ENCODE assay signal across 11 cellular contexts in genomic region chr18:57107141-57107832, GRCh38. TPM values are rescaled to one million over a fixed set of nuclear protein-coding genes. Genes with fewer than 3 reads are reported as not detected.
A peak's percentile ranks its signal among the peaks of the same experiment; 100 is the strongest.
DNase-seq lines count a peak whose midpoint lies in the region; ATAC-seq, FAIRE-seq and TF ChIP-seq lines count a peak whose summit lies in the region.
"Had no signal": no experiment of that assay in that cellular context is flagged by ENCODE, and none has a peak within 500 bp of the region (broad histone marks: within the 10 kb centered on the region; RNA-seq: fewer than 3 reads in every experiment).

No MANE protein-coding gene starts in this region.

- no peak for FAIRE-seq in HepG2 (lab: Jason Lieb, UNC)

- POLR2A ChIA-PET in HepG2 (lab: Yijun Ruan, JAX) = no interaction called here

- no peaks in the 10 kb centered on the region for H3K4me1 ChIP-seq in adipocyte (ENCODE audit: control insufficient read depth, insufficient read depth, low read length)
- no peaks in the 10 kb centered on the region for H3K4me1 ChIP-seq in HepG2 (ENCODE audit: insufficient read depth, low read length)
- H3K4me1 ChIP-seq: transverse colon had no signal

- TF ChIP-seq CTCF in HepG2 (CRISPR knock-in tag; IDR thresholded peaks at IDR 0.05) = no peak

- peaks cover 5% of the 10 kb centered on the region for H3K9me3 ChIP-seq in adipocyte (ENCODE audit: control insufficient read depth, low read length)
- no peaks in the 10 kb centered on the region for H3K9me3 ChIP-seq in HepG2 (ENCODE audit: low read length)
- H3K9me3 ChIP-seq: transverse colon had no signal

- H3K36me3 ChIP-seq in adipocyte (ENCODE audit: control insufficient read depth, insufficient read depth, low read length, severe bottlenecking) (no peaks in the 10 kb centered on the region), HepG2 (replicated peaks in 1 of 2; ENCODE audit: control insufficient read depth in 1 of 2, insufficient read depth in 2 of 2, low read length in 2 of 2) (no peaks in the 10 kb centered on the region)
- H3K36me3 ChIP-seq: transverse colon had no signal

- intact Hi-C loops in HepG2 (cut with micrococcal nuclease; ENCODE audit: unreplicated experiment) = no loop called here

- ATAC-seq in HepG2 (no peak), HG02840 (IDR thresholded peaks at IDR 0.05; ENCODE audit: low FRiP score, unreplicated experiment) (no peak), HG03432 (IDR thresholded peaks at IDR 0.05; ENCODE audit: unreplicated experiment) (no peak)

- BruUV-seq in HepG2 (replicated peaks; lab: Mats Ljungman, UMichigan) = no TSS peak

- in situ Hi-C loops in HepG2 (cut with HindIII; ENCODE audit: extremely low pct_ligation_motif_present, low pct_unique_long_range_greater_than_20kb) = no loop called here

- H3K27ac ChIP-seq in HepG2 (ENCODE audit: extremely low read length, insufficient read depth, low read length) = no peak overlapping the region
- H3K27ac ChIP-seq: transverse colon had no signal

- H3K4me2 ChIP-seq in HepG2 (ENCODE audit: low read depth, low read length) = no peak overlapping the region

- H2AFZ ChIP-seq in HepG2 (ENCODE audit: low read length) = no peak overlapping the region

- H3K79me2 ChIP-seq in HepG2 (ENCODE audit: insufficient read depth, low read length) = no peaks in the 10 kb centered on the region

- TF ChIP-seq POLR2A in HepG2 (IDR thresholded peaks at IDR 0.05; ENCODE audit: insufficient read depth in 1 of 2, low read depth in 2 of 2, low read length in 2 of 2) = no peak

- TF ChIP-seq RAD21 in HepG2 (CRISPR knock-in tag; IDR thresholded peaks at IDR 0.05) = no peak

- DNase-seq in AG20443 (ENCODE audit: low spot score) (peak; percentile 31), LHCN-M2 (ENCODE audit: low read depth) (peak; percentile 31), adipocyte (ENCODE audit: low read depth) (peak; percentile 66), HepG2 (ENCODE audit: low spot score) (peak; percentile 11), NCI-H446 (lab: John Stamatoyannopoulos, UW) (no peak)
- no peak for DNase-seq in activated CD4-positive, alpha-beta T cell treated with anti-CD3 and anti-CD28 coated beads for 1 hour
- DNase-seq: stimulated activated CD4-positive, alpha-beta T cell treated with anti-CD3 and anti-CD28 coated beads, Interleukin-15, amount 100 ng/mL, for 24 hours; transverse colon had no signal

- no peak overlapping the region for H3K9ac ChIP-seq in adipocyte (ENCODE audit: low read length)
- no peak overlapping the region for H3K9ac ChIP-seq in HepG2 (ENCODE audit: insufficient read depth, low read depth, low read length)

- WGBS in HepG2 (ENCODE audit: low lambda C conversion rate) = 4% methylated on average over 4 of the region's 4 CpGs

- H3K27me3 ChIP-seq in adipocyte (replicated peaks; ENCODE audit: control insufficient read depth, insufficient read depth, low read length) (peaks cover 2% of the 10 kb centered on the region), HepG2 (ENCODE audit: control insufficient read depth in 1 of 2, insufficient read depth in 2 of 2, low read length in 2 of 2) (no peaks in the 10 kb centered on the region; a peak in 1 of 5 replicates)
- H3K27me3 ChIP-seq: transverse colon had no signal

- CTCF ChIA-PET in HepG2 (lab: Yijun Ruan, JAX; ENCODE audit: low intra/inter-chr PET ratio, low total read pairs) = no interaction called here

- no peak overlapping the region for H3K4me3 ChIP-seq in adipocyte (ENCODE audit: low read length)
- H3K4me3 ChIP-seq in HepG2 (replicated peaks in 1 of 3; ENCODE audit: insufficient read depth in 1 of 3, low read depth in 2 of 3, low read length in 3 of 3) = no peak overlapping the region
- H3K4me3 ChIP-seq: lung, transverse colon had no signal

- H4K20me1 ChIP-seq in HepG2 (ENCODE audit: insufficient read depth, low read length) = peaks cover 4% of the 10 kb centered on the region; the same call in 1 of the 2 replicates

- no peak for TF ChIP-seq EP300 in HepG2 (IDR thresholded peaks at IDR 0.05; ENCODE audit: low read depth in 2 of 2, low read length in 2 of 2)
- TF ChIP-seq EP300 in HepG2 (CRISPR knock-in tag; IDR thresholded peaks at IDR 0.05; ENCODE audit: borderline replicate concordance) = no peak

TF ChIP-seq in HepG2, 621 proteins besides CTCF, POLR2A, EP300 and RAD21 (continues in another document):
- TF ChIP-seq, protein P1, sequence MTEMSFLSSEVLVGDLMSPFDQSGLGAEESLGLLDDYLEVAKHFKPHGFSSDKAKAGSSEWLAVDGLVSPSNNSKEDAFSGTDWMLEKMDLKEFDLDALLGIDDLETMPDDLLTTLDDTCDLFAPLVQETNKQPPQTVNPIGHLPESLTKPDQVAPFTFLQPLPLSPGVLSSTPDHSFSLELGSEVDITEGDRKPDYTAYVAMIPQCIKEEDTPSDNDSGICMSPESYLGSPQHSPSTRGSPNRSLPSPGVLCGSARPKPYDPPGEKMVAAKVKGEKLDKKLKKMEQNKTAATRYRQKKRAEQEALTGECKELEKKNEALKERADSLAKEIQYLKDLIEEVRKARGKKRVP (CRISPR knock-in tag; IDR thresholded peaks at IDR 0.05) = 0 out of 4 replicates have a peak, but pooled peaks of 1 of the 2 experiments have one; percentile 23
- TF ChIP-seq ZNF274 (CRISPR knock-in tag; IDR thresholded peaks at IDR 0.05) (no peak), SRY (CRISPR knock-in tag; IDR thresholded peaks at IDR 0.05) (peak; percentile 37; the same call in 1 of the 2 replicates), SIX4 (CRISPR knock-in tag; IDR thresholded peaks at IDR 0.05) (peak; percentile 53; the same call in 1 of the 2 replicates), MIER2 (CRISPR knock-in tag; IDR thresholded peaks at IDR 0.05) (peak; percentile 96), TGIF2 (CRISPR knock-in tag; IDR thresholded peaks at IDR 0.05) (peak; percentile 68; the same call in 1 of the 2 replicates), NFKBIZ (CRISPR knock-in tag; IDR thresholded peaks at IDR 0.05) (0 out of 2 replicates have a peak, but pooled peaks have one; percentile 40), ZSCAN9 (CRISPR knock-in tag; IDR thresholded peaks at IDR 0.05; ENCODE audit: borderline replicate concordance) (peak; percentile 96), STAT5B (CRISPR knock-in tag; IDR thresholded peaks at IDR 0.05) (peak; percentile 83; the same call in 1 of the 2 replicates)
- TF ChIP-seq, protein P2, sequence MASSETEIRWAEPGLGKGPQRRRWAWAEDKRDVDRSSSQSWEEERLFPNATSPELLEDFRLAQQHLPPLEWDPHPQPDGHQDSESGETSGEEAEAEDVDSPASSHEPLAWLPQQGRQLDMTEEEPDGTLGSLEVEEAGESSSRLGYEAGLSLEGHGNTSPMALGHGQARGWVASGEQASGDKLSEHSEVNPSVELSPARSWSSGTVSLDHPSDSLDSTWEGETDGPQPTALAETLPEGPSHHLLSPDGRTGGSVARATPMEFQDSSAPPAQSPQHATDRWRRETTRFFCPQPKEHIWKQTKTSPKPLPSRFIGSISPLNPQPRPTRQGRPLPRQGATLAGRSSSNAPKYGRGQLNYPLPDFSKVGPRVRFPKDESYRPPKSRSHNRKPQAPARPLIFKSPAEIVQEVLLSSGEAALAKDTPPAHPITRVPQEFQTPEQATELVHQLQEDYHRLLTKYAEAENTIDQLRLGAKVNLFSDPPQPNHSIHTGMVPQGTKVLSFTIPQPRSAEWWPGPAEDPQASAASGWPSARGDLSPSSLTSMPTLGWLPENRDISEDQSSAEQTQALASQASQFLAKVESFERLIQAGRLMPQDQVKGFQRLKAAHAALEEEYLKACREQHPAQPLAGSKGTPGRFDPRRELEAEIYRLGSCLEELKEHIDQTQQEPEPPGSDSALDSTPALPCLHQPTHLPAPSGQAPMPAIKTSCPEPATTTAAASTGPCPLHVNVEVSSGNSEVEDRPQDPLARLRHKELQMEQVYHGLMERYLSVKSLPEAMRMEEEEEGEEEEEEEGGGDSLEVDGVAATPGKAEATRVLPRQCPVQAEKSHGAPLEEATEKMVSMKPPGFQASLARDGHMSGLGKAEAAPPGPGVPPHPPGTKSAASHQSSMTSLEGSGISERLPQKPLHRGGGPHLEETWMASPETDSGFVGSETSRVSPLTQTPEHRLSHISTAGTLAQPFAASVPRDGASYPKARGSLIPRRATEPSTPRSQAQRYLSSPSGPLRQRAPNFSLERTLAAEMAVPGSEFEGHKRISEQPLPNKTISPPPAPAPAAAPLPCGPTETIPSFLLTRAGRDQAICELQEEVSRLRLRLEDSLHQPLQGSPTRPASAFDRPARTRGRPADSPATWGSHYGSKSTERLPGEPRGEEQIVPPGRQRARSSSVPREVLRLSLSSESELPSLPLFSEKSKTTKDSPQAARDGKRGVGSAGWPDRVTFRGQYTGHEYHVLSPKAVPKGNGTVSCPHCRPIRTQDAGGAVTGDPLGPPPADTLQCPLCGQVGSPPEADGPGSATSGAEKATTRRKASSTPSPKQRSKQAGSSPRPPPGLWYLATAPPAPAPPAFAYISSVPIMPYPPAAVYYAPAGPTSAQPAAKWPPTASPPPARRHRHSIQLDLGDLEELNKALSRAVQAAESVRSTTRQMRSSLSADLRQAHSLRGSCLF (CRISPR knock-in tag; IDR thresholded peaks at IDR 0.05; ENCODE audit: borderline replicate concordance) = 0 out of 2 replicates have a peak, but pooled peaks have one; percentile 42

RNA-seq across cellular contexts. Expression of gene BOD1L2, which starts 39.6 kb away (rescaled TPM):
- not detected in 2 replicates for total RNA-seq in LHCN-M2 (2014; rRNA removed)
- not detected for polyA plus RNA-seq in LHCN-M2 (2012)
- total RNA-seq in HepG2 (2016; rRNA removed; fragmentation: Illumina TruSeq; extraction: Trizol) = not detected in 2 replicates
- total RNA-seq in HepG2 (2016; cell fraction: cytosol; rRNA removed; fragmentation: Illumina TruSeq; extraction: Trizol; ENCODE audit: low read depth) = not detected in 2 replicates
- total RNA-seq in HepG2 (2016; cell fraction: insoluble cytoplasmic fraction; rRNA removed; fragmentation: Illumina TruSeq; extraction: Trizol) = not detected in 2 replicates
- not detected in 2 replicates for total RNA-seq in HepG2 (2016; cell fraction: membrane; rRNA removed; fragmentation: Illumina TruSeq; extraction: Trizol)
- total RNA-seq in HepG2 (2016; cell fraction: nucleus; rRNA removed; fragmentation: Illumina TruSeq; extraction: Trizol) = not detected in 2 replicates
- not detected in 2 replicates for polyA plus RNA-seq in HepG2 (2011; rRNA removed)
- not detected in 2 replicates for polyA plus RNA-seq in HepG2 (2011; cell fraction: cytosol; rRNA removed)
- not detected in 2 replicates for polyA plus RNA-seq in HepG2 (2011; cell fraction: nucleus; rRNA removed)
- polyA plus RNA-seq in HepG2 (2012) = not detected in 2 replicates
- not detected in 2 replicates for polyA plus RNA-seq in HepG2 (2016; cell fraction: cytosol; fragmentation: Illumina TruSeq; extraction: Trizol; ENCODE audit: low read depth)
- not detected in 2 replicates for polyA plus RNA-seq in HepG2 (2016; cell fraction: insoluble cytoplasmic fraction; fragmentation: Illumina TruSeq; extraction: Trizol; ENCODE audit: low read depth)
- not detected in 2 replicates for polyA plus RNA-seq in HepG2 (2016; cell fraction: membrane; fragmentation: Illumina TruSeq; extraction: Trizol; ENCODE audit: low read depth)
- not detected in 2 replicates for polyA plus RNA-seq in HepG2 (2016; cell fraction: nucleus; fragmentation: Illumina TruSeq; extraction: Trizol; ENCODE audit: insufficient read depth, low read depth)
- not detected in 2 replicates for polyA minus RNA-seq in HepG2 (2011; rRNA and poly(A)+ RNA removed; ENCODE audit: low replicate concordance)
- not detected in 2 replicates for polyA minus RNA-seq in HepG2 (2011; cell fraction: cytosol; rRNA and poly(A)+ RNA removed)
- not detected in 2 replicates for polyA minus RNA-seq in HepG2 (2011; cell fraction: nucleus; rRNA and poly(A)+ RNA removed)
- total RNA-seq: lung, transverse colon had no signal
- polyA plus RNA-seq: lung had no signal

Comparison
In these comparisons a context has a peak if more than half of its experiments do, and no peak if none do; other contexts are left out.
1. DNase-seq: peak in AG20443 (single experiment), LHCN-M2 (single experiment), adipocyte (single experiment) and HepG2 (single experiment); none in NCI-H446 (0 of 2) and activated CD4-positive, alpha-beta T cell treated with anti-CD3 and anti-CD28 coated beads for 1 hour (single experiment).